In the genomic region with DNA sequence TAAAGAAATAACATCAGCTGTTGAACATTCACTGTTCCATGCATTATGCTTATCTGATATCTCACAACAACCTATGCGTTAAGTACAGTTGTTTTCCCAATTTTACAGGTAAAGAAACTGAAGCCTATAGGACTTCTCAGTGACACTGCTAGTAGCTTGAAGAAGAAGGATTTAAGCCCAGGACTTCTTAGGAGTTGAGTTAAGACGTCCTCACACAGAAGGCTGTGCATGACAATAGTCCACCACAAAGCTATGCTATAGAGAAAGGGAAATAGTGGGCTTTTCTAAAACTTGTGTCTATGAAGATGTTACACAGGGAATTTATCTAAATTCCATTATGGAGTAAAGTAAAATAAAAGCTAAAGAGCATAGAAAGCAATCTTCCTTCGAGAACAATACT, we compare ENCODE assay signal across 21 cellular contexts.
"Had no signal": no experiment of that assay in that cellular context is flagged by ENCODE, and none has a peak within 500 bp of the region (broad histone marks: within the 10 kb centered on the region; RNA-seq: fewer than 3 reads in every experiment).

No MANE protein-coding gene starts in this region.

- H3K27me3 ChIP-seq: colonic mucosa, esophagus muscularis mucosa, foreskin keratinocyte, gastroesophageal sphincter, heart left ventricle, hepatocyte, left lung had no signal

- H3K9me3 Mint-ChIP-seq: dendritic cell treated with granulocyte-macrophage colony-stimulating factor and Interleukin-4, amounts not matched to agents 40 ng/mL and 50 ng/mL, for 4 days had no signal

- H3K4me3 Mint-ChIP-seq: dendritic cell treated with granulocyte-macrophage colony-stimulating factor and Interleukin-4, amounts not matched to agents 40 ng/mL and 50 ng/mL, for 4 days; mesothelial cell of epicardium; naive B cell had no signal

- ATAC-seq: foreskin keratinocyte, gastroesophageal sphincter, heart left ventricle, left cardiac atrium, left lung, left ventricle myocardium superior, lower lobe of right lung, mucosa of descending colon had no signal

- H3K27ac Mint-ChIP-seq: dendritic cell treated with granulocyte-macrophage colony-stimulating factor and Interleukin-4, amounts not matched to agents 40 ng/mL and 50 ng/mL, for 4 days; mesothelial cell of epicardium; naive B cell had no signal

- H3K36me3 Mint-ChIP-seq: naive B cell had no signal

- FAIRE-seq: endothelial cell of umbilical vein, frontal cortex, islet of Langerhans, keratinocyte had no signal

- H3K79me2 ChIP-seq: hepatocyte had no signal

- H3K4me1 Mint-ChIP-seq: mesothelial cell of epicardium, naive B cell had no signal

- H3K4me2 ChIP-seq: hepatocyte had no signal

- H3K27ac ChIP-seq: colonic mucosa, esophagus muscularis mucosa, foreskin keratinocyte, gastroesophageal sphincter, heart left ventricle, hepatocyte, left lung, lower lobe of right lung had no signal

- H3K4me1 ChIP-seq: colonic mucosa, esophagus muscularis mucosa, foreskin keratinocyte, left lung, lower lobe of right lung had no signal

- H3K9me3 ChIP-seq: colonic mucosa, esophagus muscularis mucosa, gastroesophageal sphincter, lower lobe of right lung, mucosa of descending colon had no signal

- DNase-seq: colonic mucosa; cortex of kidney; effector CD8-positive, alpha-beta T cell; foreskin keratinocyte; heart left ventricle; left cardiac atrium; left lung; left ventricle myocardium superior; lower lobe of right lung; mesenchymal stem cell; mucosa of descending colon; naive B cell had no signal

- H3K27me3 Mint-ChIP-seq: dendritic cell treated with granulocyte-macrophage colony-stimulating factor and Interleukin-4, amounts not matched to agents 40 ng/mL and 50 ng/mL, for 4 days had no signal

- H2AFZ ChIP-seq: hepatocyte had no signal

- H3K36me3 ChIP-seq: colonic mucosa, esophagus muscularis mucosa, gastroesophageal sphincter, heart left ventricle, left lung, lower lobe of right lung had no signal

- H3K4me3 ChIP-seq: colonic mucosa, esophagus muscularis mucosa, gastroesophageal sphincter, heart left ventricle, hepatocyte, left lung, lower lobe of right lung, mucosa of descending colon had no signal
